Comparison of ENCODE assay signal across 24 cellular contexts in the genomic region with DNA sequence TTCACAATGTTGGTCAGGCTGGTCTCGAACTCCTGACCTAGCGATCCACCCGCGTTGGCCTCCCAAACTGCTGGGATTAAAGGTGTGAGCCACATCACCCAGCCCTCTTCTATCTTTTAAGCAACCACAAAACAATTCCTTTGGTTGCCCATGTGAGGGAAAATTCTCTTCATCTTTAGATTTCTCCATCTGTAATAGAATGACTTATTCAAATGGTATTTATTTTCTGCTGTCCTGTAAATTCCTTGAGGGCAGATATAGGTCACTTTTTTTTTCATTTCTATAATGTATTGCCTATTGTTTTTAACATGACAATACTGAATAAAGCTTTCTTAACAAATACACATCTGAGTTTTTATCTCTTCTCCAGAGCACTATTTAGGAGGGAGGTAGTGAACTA.
DNase-seq lines count a peak whose midpoint lies in the region; ATAC-seq, FAIRE-seq and TF ChIP-seq lines count a peak whose summit lies in the region.
"Had no signal": no experiment of that assay in that cellular context is flagged by ENCODE, and none has a peak within 500 bp of the region (broad histone marks: within the 10 kb centered on the region; RNA-seq: fewer than 3 reads in every experiment).

No MANE protein-coding gene starts in this region.

- no peaks in the 10 kb centered on the region for H3K4me1 ChIP-seq in vagina
- H3K4me1 ChIP-seq: BLaER1, body of pancreas, left lung, SJCRH30, transverse colon had no signal

- no peaks in the 10 kb centered on the region for H3K36me3 ChIP-seq in vagina
- H3K36me3 ChIP-seq: BLaER1, left lung, SJCRH30, transverse colon had no signal

- no peaks in the 10 kb centered on the region for H3K9me3 ChIP-seq in vagina
- H3K9me3 ChIP-seq: BLaER1, body of pancreas, left lung, SJCRH30, transverse colon had no signal

- intact Hi-C loops in vagina (cut with DNase I) = no loop called here

- DNase-seq in HCEC 1CT = peak; percentile 46
- DNase-seq in fibroblast of peridontal ligament (ENCODE audit: extremely low read depth) = peak; percentile 4
- DNase-seq in NOMO-1 treated with dmso at 0.1 percent for 144 hours (lab: John Stamatoyannopoulos, UW; ENCODE audit: unreplicated experiment) = no peak
- DNase-seq in vagina (ENCODE audit: extremely low spot score in 2 of 2) = no peak
- no peak for DNase-seq in activated CD4-positive, alpha-beta T cell treated with anti-CD3 and anti-CD28 coated beads, Interleukin-2, amount 50 U/mL, for 48 hours
- no peak for DNase-seq in frontal cortex (ENCODE audit: low spot score in 2 of 2)
- DNase-seq: activated CD8-positive, alpha-beta T cell treated with anti-CD3 and anti-CD28 coated beads for 36 hours; activated naive CD4-positive, alpha-beta T cell treated with anti-CD3 and anti-CD28 coated beads for 36 hours; activated T-cell treated with anti-CD3 and anti-CD28 coated beads, Interleukin-2, amount 50 U/mL, for 24 hours; body of pancreas; Calu3; glutamatergic neuron; H9; KG1; left lung; NCI-H1092 treated with DMSO at 0.1 percent for 48 hours; NCI-H2107; SJCRH30; T-helper 2 cell; transverse colon had no signal

- TF ChIP-seq CTCF in vagina (IDR thresholded peaks at IDR 0.05) = no peak

- no peak overlapping the region for H3K4me3 ChIP-seq in vagina
- H3K4me3 ChIP-seq: BLaER1, body of pancreas, left lung, SJCRH30, skin epidermis, transverse colon had no signal

- FAIRE-seq in frontal cortex (lab: Jason Lieb, UNC) = no peak

- TF ChIP-seq POLR2A in vagina (IDR thresholded peaks at IDR 0.05) = no peak

- no peaks in the 10 kb centered on the region for H3K27me3 ChIP-seq in vagina
- H3K27me3 ChIP-seq: BLaER1, body of pancreas, left lung, SJCRH30, transverse colon had no signal

- peak; percentile 56 for ATAC-seq in SK-N-SH treated with all-trans-retinoic acid at 6 μM for 48 hours
- ATAC-seq: activated CD8-positive, alpha-beta T cell treated with anti-CD3 and anti-CD28 coated beads for 36 hours; body of pancreas; left lung; WTC11 had no signal

- no peak overlapping the region for H3K27ac ChIP-seq in vagina
- H3K27ac ChIP-seq: BLaER1, body of pancreas, left lung, SJCRH30, skin epidermis, transverse colon had no signal

TF ChIP-seq in SK-N-SH treated with all-trans-retinoic acid at 6 μM for 48 hours, 23 proteins besides CTCF, POLR2A, EP300 and RAD21:
- TF ChIP-seq CSDC2 (CRISPR knock-in tag; IDR thresholded peaks at IDR 0.05) (no peak), TOX (CRISPR knock-in tag; IDR thresholded peaks at IDR 0.05; ENCODE audit: borderline replicate concordance) (no peak), ARNTL (CRISPR knock-in tag; IDR thresholded peaks at IDR 0.05; ENCODE audit: borderline replicate concordance, low read depth) (no peak), ESRRG (CRISPR knock-in tag; IDR thresholded peaks at IDR 0.05) (no peak), PPARA (CRISPR knock-in tag; IDR thresholded peaks at IDR 0.05; ENCODE audit: borderline replicate concordance) (no peak), RARB (CRISPR knock-in tag; IDR thresholded peaks at IDR 0.05) (no peak), TCF4 (CRISPR knock-in tag; IDR thresholded peaks at IDR 0.05; ENCODE audit: borderline replicate concordance) (no peak), ISL1 (CRISPR knock-in tag; IDR thresholded peaks at IDR 0.05) (no peak), SNAI2 (CRISPR knock-in tag; IDR thresholded peaks at IDR 0.05) (no peak), BACH2 (CRISPR knock-in tag; IDR thresholded peaks at IDR 0.05; ENCODE audit: borderline replicate concordance) (no peak), OSR1 (CRISPR knock-in tag; IDR thresholded peaks at IDR 0.05) (no peak), ZFP30 (CRISPR knock-in tag; IDR thresholded peaks at IDR 0.05) (no peak), ZNF8 (CRISPR knock-in tag; IDR thresholded peaks at IDR 0.05) (no peak)
- TF ChIP-seq, protein P1, sequence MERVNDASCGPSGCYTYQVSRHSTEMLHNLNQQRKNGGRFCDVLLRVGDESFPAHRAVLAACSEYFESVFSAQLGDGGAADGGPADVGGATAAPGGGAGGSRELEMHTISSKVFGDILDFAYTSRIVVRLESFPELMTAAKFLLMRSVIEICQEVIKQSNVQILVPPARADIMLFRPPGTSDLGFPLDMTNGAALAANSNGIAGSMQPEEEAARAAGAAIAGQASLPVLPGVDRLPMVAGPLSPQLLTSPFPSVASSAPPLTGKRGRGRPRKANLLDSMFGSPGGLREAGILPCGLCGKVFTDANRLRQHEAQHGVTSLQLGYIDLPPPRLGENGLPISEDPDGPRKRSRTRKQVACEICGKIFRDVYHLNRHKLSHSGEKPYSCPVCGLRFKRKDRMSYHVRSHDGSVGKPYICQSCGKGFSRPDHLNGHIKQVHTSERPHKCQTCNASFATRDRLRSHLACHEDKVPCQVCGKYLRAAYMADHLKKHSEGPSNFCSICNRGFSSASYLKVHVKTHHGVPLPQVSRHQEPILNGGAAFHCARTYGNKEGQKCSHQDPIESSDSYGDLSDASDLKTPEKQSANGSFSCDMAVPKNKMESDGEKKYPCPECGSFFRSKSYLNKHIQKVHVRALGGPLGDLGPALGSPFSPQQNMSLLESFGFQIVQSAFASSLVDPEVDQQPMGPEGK (CRISPR knock-in tag; IDR thresholded peaks at IDR 0.05; ENCODE audit: borderline replicate concordance) = no peak
- TF ChIP-seq, protein P2, sequence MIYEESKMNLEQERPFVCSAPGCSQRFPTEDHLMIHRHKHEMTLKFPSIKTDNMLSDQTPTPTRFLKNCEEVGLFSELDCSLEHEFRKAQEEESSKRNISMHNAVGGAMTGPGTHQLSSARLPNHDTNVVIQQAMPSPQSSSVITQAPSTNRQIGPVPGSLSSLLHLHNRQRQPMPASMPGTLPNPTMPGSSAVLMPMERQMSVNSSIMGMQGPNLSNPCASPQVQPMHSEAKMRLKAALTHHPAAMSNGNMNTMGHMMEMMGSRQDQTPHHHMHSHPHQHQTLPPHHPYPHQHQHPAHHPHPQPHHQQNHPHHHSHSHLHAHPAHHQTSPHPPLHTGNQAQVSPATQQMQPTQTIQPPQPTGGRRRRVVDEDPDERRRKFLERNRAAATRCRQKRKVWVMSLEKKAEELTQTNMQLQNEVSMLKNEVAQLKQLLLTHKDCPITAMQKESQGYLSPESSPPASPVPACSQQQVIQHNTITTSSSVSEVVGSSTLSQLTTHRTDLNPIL (CRISPR knock-in tag; IDR thresholded peaks at IDR 0.05; ENCODE audit: low read depth) = no peak
- TF ChIP-seq, protein P3, sequence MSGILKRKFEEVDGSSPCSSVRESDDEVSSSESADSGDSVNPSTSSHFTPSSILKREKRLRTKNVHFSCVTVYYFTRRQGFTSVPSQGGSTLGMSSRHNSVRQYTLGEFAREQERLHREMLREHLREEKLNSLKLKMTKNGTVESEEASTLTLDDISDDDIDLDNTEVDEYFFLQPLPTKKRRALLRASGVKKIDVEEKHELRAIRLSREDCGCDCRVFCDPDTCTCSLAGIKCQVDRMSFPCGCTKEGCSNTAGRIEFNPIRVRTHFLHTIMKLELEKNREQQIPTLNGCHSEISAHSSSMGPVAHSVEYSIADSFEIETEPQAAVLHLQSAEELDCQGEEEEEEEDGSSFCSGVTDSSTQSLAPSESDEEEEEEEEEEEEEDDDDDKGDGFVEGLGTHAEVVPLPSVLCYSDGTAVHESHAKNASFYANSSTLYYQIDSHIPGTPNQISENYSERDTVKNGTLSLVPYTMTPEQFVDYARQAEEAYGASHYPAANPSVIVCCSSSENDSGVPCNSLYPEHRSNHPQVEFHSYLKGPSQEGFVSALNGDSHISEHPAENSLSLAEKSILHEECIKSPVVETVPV (CRISPR knock-in tag; IDR thresholded peaks at IDR 0.05) = no peak

Comparison
In these comparisons a context has a peak if more than half of its experiments do, and no peak if none do; other contexts are left out.
1. DNase-seq: peak in HCEC 1CT (single experiment) and fibroblast of peridontal ligament (single experiment); none in NOMO-1 treated with dmso at 0.1 percent for 144 hours (single experiment), vagina (0 of 2), activated CD4-positive, alpha-beta T cell treated with anti-CD3 and anti-CD28 coated beads, Interleukin-2, amount 50 U/mL, for 48 hours (0 of 2) and frontal cortex (0 of 2).